In genomic region chr1:205121660-205122488, GRCh38 we compare ENCODE assay signal across 1 cellular context.
A peak's percentile ranks its signal among the peaks of the same experiment; 100 is the strongest.
TF ChIP-seq lines count a peak whose summit lies in the region.

A gene with protein sequence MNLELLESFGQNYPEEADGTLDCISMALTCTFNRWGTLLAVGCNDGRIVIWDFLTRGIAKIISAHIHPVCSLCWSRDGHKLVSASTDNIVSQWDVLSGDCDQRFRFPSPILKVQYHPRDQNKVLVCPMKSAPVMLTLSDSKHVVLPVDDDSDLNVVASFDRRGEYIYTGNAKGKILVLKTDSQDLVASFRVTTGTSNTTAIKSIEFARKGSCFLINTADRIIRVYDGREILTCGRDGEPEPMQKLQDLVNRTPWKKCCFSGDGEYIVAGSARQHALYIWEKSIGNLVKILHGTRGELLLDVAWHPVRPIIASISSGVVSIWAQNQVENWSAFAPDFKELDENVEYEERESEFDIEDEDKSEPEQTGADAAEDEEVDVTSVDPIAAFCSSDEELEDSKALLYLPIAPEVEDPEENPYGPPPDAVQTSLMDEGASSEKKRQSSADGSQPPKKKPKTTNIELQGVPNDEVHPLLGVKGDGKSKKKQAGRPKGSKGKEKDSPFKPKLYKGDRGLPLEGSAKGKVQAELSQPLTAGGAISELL (minus strand): TSS chr1:205121978. CDS start chr1:205121873, 105 bp downstream.

TF ChIP-seq in HepG2, 621 proteins besides CTCF, POLR2A, EP300 and RAD21 (continued from another document and continues in another):
- TF ChIP-seq ZBTB14 (CRISPR knock-in tag; IDR thresholded peaks at IDR 0.05) (no peak; the same call in 1 of the 2 replicates), HNRNPK (IDR thresholded peaks at IDR 0.05; ENCODE audit: low read depth, low read length, poor library complexity, severe bottlenecking) (no peak), ZNF510 (CRISPR knock-in tag; IDR thresholded peaks at IDR 0.05; ENCODE audit: low read depth) (no peak), ZNF367 (CRISPR knock-in tag; IDR thresholded peaks at IDR 0.05; ENCODE audit: borderline replicate concordance) (no peak), ZNF124 (CRISPR knock-in tag; IDR thresholded peaks at IDR 0.05) (peak; percentile 94), ZNF639 (CRISPR knock-in tag; conservative IDR thresholded peaks at IDR 0.05) (peak; percentile 87), ZNF773 (CRISPR knock-in tag; IDR thresholded peaks at IDR 0.05; ENCODE audit: borderline replicate concordance) (no peak), ARNT (IDR thresholded peaks at IDR 0.05) (no peak), GATAD2A (CRISPR knock-in tag; IDR thresholded peaks at IDR 0.05) (peak; percentile 84), ZNF18 (CRISPR knock-in tag; IDR thresholded peaks at IDR 0.05; ENCODE audit: insufficient replicate concordance) (no peak), ZNF737 (CRISPR knock-in tag; IDR thresholded peaks at IDR 0.05; ENCODE audit: borderline replicate concordance) (no peak; the same call in 1 of the 2 replicates), POGZ (CRISPR knock-in tag; IDR thresholded peaks at IDR 0.05) (peak; percentile 92), HOXD1 (CRISPR knock-in tag; IDR thresholded peaks at IDR 0.05) (no peak), ZNF713 (CRISPR knock-in tag; IDR thresholded peaks at IDR 0.05) (no peak), ZBTB21 (CRISPR knock-in tag; IDR thresholded peaks at IDR 0.05) (no peak), SNAPC2 (CRISPR knock-in tag; IDR thresholded peaks at IDR 0.05) (0 out of 2 replicates have a peak, but pooled peaks have one; percentile 58), ZMYM4 (CRISPR knock-in tag; IDR thresholded peaks at IDR 0.05) (peak; percentile 89), CHCHD3 (CRISPR knock-in tag; IDR thresholded peaks at IDR 0.05) (no peak), SRSF9 (IDR thresholded peaks at IDR 0.05; ENCODE audit: borderline replicate concordance, insufficient read depth, low read depth, low read length, poor library complexity, severe bottlenecking) (no peak), FOXK1 (CRISPR knock-in tag; IDR thresholded peaks at IDR 0.05; ENCODE audit: borderline replicate concordance, low read depth) (peak; percentile 99), EED (CRISPR knock-in tag; IDR thresholded peaks at IDR 0.05) (peak; percentile 71), SPEN (CRISPR knock-in tag; IDR thresholded peaks at IDR 0.05; ENCODE audit: low read depth) (peak; percentile 97), ZNF644 (CRISPR knock-in tag; IDR thresholded peaks at IDR 0.05; ENCODE audit: low read depth) (no peak; the same call in 1 of the 2 replicates), HOXA5 (CRISPR knock-in tag; IDR thresholded peaks at IDR 0.05) (peak; percentile 47), MLX (CRISPR knock-in tag; IDR thresholded peaks at IDR 0.05) (0 out of 2 replicates have a peak, but pooled peaks have one; percentile 16)
- TF ChIP-seq, protein P1, sequence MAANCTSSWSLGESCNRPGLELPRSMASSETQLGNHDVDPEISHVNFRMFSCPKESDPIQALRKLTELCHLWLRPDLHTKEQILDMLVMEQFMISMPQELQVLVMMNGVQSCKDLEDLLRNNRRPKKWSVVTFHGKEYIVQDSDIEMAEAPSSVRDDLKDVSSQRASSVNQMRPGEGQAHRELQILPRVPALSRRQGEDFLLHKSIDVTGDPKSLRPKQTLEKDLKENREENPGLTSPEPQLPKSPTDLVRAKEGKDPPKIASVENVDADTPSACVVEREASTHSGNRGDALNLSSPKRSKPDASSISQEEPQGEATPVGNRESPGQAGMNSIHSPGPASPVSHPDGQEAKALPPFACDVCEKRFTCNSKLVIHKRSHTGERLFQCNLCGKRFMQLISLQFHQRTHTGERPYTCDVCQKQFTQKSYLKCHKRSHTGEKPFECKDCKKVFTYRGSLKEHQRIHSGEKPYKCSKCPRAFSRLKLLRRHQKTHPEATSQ (CRISPR knock-in tag; IDR thresholded peaks at IDR 0.05; ENCODE audit: borderline replicate concordance), result no peak
- TF ChIP-seq, protein P2, sequence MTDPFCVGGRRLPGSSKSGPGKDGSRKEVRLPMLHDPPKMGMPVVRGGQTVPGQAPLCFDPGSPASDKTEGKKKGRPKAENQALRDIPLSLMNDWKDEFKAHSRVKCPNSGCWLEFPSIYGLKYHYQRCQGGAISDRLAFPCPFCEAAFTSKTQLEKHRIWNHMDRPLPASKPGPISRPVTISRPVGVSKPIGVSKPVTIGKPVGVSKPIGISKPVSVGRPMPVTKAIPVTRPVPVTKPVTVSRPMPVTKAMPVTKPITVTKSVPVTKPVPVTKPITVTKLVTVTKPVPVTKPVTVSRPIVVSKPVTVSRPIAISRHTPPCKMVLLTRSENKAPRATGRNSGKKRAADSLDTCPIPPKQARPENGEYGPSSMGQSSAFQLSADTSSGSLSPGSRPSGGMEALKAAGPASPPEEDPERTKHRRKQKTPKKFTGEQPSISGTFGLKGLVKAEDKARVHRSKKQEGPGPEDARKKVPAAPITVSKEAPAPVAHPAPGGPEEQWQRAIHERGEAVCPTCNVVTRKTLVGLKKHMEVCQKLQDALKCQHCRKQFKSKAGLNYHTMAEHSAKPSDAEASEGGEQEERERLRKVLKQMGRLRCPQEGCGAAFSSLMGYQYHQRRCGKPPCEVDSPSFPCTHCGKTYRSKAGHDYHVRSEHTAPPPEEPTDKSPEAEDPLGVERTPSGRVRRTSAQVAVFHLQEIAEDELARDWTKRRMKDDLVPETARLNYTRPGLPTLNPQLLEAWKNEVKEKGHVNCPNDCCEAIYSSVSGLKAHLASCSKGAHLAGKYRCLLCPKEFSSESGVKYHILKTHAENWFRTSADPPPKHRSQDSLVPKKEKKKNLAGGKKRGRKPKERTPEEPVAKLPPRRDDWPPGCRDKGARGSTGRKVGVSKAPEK (CRISPR knock-in tag; IDR thresholded peaks at IDR 0.05; ENCODE audit: borderline replicate concordance), result no peak
- TF ChIP-seq, protein P3, sequence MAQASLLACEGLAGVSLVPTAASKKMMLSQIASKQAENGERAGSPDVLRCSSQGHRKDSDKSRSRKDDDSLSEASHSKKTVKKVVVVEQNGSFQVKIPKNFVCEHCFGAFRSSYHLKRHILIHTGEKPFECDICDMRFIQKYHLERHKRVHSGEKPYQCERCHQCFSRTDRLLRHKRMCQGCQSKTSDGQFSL (CRISPR knock-in tag; IDR thresholded peaks at IDR 0.05), result no peak; the same call in 1 of the 2 replicates
- TF ChIP-seq, protein P4, sequence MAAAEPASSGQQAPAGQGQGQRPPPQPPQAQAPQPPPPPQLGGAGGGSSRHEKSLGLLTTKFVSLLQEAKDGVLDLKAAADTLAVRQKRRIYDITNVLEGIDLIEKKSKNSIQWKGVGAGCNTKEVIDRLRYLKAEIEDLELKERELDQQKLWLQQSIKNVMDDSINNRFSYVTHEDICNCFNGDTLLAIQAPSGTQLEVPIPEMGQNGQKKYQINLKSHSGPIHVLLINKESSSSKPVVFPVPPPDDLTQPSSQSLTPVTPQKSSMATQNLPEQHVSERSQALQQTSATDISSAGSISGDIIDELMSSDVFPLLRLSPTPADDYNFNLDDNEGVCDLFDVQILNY (CRISPR knock-in tag; conservative IDR thresholded peaks at IDR 0.05), result peak; percentile 26; the same call in 1 of the 2 replicates
- TF ChIP-seq, protein P5, sequence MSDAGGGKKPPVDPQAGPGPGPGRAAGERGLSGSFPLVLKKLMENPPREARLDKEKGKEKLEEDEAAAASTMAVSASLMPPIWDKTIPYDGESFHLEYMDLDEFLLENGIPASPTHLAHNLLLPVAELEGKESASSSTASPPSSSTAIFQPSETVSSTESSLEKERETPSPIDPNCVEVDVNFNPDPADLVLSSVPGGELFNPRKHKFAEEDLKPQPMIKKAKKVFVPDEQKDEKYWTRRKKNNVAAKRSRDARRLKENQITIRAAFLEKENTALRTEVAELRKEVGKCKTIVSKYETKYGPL (CRISPR knock-in tag; IDR thresholded peaks at IDR 0.05), result no peak
- TF ChIP-seq, protein P6, sequence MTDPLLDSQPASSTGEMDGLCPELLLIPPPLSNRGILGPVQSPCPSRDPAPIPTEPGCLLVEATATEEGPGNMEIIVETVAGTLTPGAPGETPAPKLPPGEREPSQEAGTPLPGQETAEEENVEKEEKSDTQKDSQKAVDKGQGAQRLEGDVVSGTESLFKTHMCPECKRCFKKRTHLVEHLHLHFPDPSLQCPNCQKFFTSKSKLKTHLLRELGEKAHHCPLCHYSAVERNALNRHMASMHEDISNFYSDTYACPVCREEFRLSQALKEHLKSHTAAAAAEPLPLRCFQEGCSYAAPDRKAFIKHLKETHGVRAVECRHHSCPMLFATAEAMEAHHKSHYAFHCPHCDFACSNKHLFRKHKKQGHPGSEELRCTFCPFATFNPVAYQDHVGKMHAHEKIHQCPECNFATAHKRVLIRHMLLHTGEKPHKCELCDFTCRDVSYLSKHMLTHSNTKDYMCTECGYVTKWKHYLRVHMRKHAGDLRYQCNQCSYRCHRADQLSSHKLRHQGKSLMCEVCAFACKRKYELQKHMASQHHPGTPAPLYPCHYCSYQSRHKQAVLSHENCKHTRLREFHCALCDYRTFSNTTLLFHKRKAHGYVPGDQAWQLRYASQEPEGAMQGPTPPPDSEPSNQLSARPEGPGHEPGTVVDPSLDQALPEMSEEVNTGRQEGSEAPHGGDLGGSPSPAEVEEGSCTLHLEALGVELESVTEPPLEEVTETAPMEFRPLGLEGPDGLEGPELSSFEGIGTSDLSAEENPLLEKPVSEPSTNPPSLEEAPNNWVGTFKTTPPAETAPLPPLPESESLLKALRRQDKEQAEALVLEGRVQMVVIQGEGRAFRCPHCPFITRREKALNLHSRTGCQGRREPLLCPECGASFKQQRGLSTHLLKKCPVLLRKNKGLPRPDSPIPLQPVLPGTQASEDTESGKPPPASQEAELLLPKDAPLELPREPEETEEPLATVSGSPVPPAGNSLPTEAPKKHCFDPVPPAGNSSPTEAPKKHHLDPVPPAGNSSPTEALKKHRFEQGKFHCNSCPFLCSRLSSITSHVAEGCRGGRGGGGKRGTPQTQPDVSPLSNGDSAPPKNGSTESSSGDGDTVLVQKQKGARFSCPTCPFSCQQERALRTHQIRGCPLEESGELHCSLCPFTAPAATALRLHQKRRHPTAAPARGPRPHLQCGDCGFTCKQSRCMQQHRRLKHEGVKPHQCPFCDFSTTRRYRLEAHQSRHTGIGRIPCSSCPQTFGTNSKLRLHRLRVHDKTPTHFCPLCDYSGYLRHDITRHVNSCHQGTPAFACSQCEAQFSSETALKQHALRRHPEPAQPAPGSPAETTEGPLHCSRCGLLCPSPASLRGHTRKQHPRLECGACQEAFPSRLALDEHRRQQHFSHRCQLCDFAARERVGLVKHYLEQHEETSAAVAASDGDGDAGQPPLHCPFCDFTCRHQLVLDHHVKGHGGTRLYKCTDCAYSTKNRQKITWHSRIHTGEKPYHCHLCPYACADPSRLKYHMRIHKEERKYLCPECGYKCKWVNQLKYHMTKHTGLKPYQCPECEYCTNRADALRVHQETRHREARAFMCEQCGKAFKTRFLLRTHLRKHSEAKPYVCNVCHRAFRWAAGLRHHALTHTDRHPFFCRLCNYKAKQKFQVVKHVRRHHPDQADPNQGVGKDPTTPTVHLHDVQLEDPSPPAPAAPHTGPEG (CRISPR knock-in tag; IDR thresholded peaks at IDR 0.05), result no peak; the same call in 1 of the 2 replicates
- TF ChIP-seq, protein P7, sequence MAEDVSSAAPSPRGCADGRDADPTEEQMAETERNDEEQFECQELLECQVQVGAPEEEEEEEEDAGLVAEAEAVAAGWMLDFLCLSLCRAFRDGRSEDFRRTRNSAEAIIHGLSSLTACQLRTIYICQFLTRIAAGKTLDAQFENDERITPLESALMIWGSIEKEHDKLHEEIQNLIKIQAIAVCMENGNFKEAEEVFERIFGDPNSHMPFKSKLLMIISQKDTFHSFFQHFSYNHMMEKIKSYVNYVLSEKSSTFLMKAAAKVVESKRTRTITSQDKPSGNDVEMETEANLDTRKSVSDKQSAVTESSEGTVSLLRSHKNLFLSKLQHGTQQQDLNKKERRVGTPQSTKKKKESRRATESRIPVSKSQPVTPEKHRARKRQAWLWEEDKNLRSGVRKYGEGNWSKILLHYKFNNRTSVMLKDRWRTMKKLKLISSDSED (CRISPR knock-in tag; IDR thresholded peaks at IDR 0.05), result no peak
